In the genomic region with DNA sequence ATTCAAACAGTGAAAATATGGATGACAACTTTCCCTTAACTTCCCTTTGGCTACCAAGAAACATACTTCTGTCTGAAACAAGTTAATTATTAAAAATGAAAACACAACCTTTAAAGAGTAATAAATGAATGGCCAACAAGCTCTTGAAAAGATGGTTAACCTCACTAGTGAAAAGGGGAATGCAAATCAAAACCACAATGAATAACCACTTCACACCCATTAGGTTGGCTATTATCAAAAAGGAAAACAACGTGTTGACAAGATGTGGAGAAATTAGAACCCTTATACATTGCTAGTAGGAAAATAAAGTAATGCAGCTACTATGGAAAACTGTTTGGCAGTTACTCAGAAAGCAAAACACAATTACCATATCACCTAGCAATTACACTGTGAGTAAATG, we compare ENCODE assay signal across 10 cellular contexts. TPM values are rescaled to one million over a fixed set of nuclear protein-coding genes. Genes with fewer than 3 reads are reported as not detected.
DNase-seq lines count a peak whose midpoint lies in the region; ATAC-seq and TF ChIP-seq lines count a peak whose summit lies in the region.
"Had no signal": no experiment of that assay in that cellular context is flagged by ENCODE, and none has a peak within 500 bp of the region (broad histone marks: within the 10 kb centered on the region; RNA-seq: fewer than 3 reads in every experiment).

No MANE protein-coding gene starts in this region.

- H3K9me3 Mint-ChIP-seq in activated CD8-positive, alpha-beta T cell treated with anti-CD3 and anti-CD28 coated beads for 36 hours: peaks cover 9% of the 10 kb centered on the region
- H3K9me3 Mint-ChIP-seq in activated CD8-positive, alpha-beta T cell treated with anti-CD3 and anti-CD28 coated beads, Interleukin-2, amount 10 ng/mL, durations not matched to agents 7 days and 5 days (ENCODE audit: insufficient read depth): peaks cover 7% of the 10 kb centered on the region
- no peaks in the 10 kb centered on the region for H3K9me3 Mint-ChIP-seq in stimulated activated memory B cell treated with anti-CD40 and anti-IgM and Interleukin-4, amounts not matched to agents 10 μg/mL and 1 μg/mL and 100 μg/mL, for 72 hours

- peaks cover 75% of the 10 kb centered on the region for H3K4me1 Mint-ChIP-seq in activated CD8-positive, alpha-beta T cell treated with anti-CD3 and anti-CD28 coated beads for 36 hours (ENCODE audit: low read depth)
- H3K4me1 Mint-ChIP-seq in activated CD8-positive, alpha-beta T cell treated with anti-CD3 and anti-CD28 coated beads, Interleukin-2, amount 10 ng/mL, durations not matched to agents 7 days and 5 days (ENCODE audit: low read depth): peaks cover 43% of the 10 kb centered on the region
- H3K4me1 Mint-ChIP-seq in stimulated activated memory B cell treated with anti-CD40 and anti-IgM and Interleukin-4, amounts not matched to agents 10 μg/mL and 1 μg/mL and 100 μg/mL, for 72 hours: peaks cover 70% of the 10 kb centered on the region

- no peak for TF ChIP-seq EP300 in stomach (IDR thresholded peaks at IDR 0.05)

- 52 to 69% (median 62%) methylated on average over 1 of the region's 1 CpG for WGBS in stomach, 5 donors

- no peaks in the 10 kb centered on the region for H3K27me3 ChIP-seq in stomach

- TF ChIP-seq CTCF in activated CD8-positive, alpha-beta T cell treated with anti-CD3 and anti-CD28 coated beads for 36 hours (IDR thresholded peaks at IDR 0.05): no peak
- TF ChIP-seq CTCF in stomach (IDR thresholded peaks at IDR 0.05): no peak

- H3K27ac ChIP-seq in stomach: no peak overlapping the region

- POLR2A ChIA-PET in activated CD8-positive, alpha-beta T cell treated with anti-CD3 and anti-CD28 coated beads for 36 hours (lab: Charles Lee): interaction anchor here (0.6 kb wide), 1 partner anchor 1304 kb away, joined by 3 read pairs; no protein-coding TSS in a partner anchor
- POLR2A ChIA-PET in activated CD8-positive, alpha-beta T cell treated with anti-CD3 and anti-CD28 coated beads, Interleukin-2, amount 10 ng/mL, durations not matched to agents 7 days and 5 days (lab: Charles Lee): interaction anchor here (0.6 to 0.7 kb wide), 2 partner anchors 15 to 29 kb away, joined by 3 read pairs; no protein-coding TSS in a partner anchor

- no peaks in the 10 kb centered on the region for H3K27me3 Mint-ChIP-seq in activated CD8-positive, alpha-beta T cell treated with anti-CD3 and anti-CD28 coated beads for 36 hours
- no peaks in the 10 kb centered on the region for H3K27me3 Mint-ChIP-seq in activated CD8-positive, alpha-beta T cell treated with anti-CD3 and anti-CD28 coated beads, Interleukin-2, amount 10 ng/mL, durations not matched to agents 7 days and 5 days (ENCODE audit: low read depth)
- no peaks in the 10 kb centered on the region for H3K27me3 Mint-ChIP-seq in stimulated activated memory B cell treated with anti-CD40 and anti-IgM and Interleukin-4, amounts not matched to agents 10 μg/mL and 1 μg/mL and 100 μg/mL, for 72 hours
- H3K27me3 Mint-ChIP-seq: brain had no signal

- intact Hi-C loops in activated CD8-positive, alpha-beta T cell treated with anti-CD3 and anti-CD28 coated beads for 36 hours (cut with micrococcal nuclease): loop anchor here (5.0 kb wide), 1 partner anchor 36 kb away; no protein-coding TSS in a partner anchor
- intact Hi-C loops in stomach (cut with DNase I; ENCODE audit: low total_unique reads): no loop called here

- TF ChIP-seq POLR2A in stomach (IDR thresholded peaks at IDR 0.05): no peak

- no peaks in the 10 kb centered on the region for H3K36me3 ChIP-seq in stomach

- DNase-seq in activated CD8-positive, alpha-beta T cell treated with anti-CD3 and anti-CD28 coated beads for 36 hours: no peak
- DNase-seq in activated CD8-positive, alpha-beta T cell treated with anti-CD3 and anti-CD28 coated beads, Interleukin-2, amount 10 ng/mL, durations not matched to agents 7 days and 5 days: no peak
- DNase-seq in NCI-H1694 treated with DMSO at 0.1 percent for 48 hours (lab: John Stamatoyannopoulos, UW) (no peak), stomach (no peak)
- DNase-seq: ACHN had no signal

- H3K36me3 Mint-ChIP-seq in activated CD8-positive, alpha-beta T cell treated with anti-CD3 and anti-CD28 coated beads for 36 hours (ENCODE audit: low read depth): peaks cover 34% of the 10 kb centered on the region
- H3K36me3 Mint-ChIP-seq in activated CD8-positive, alpha-beta T cell treated with anti-CD3 and anti-CD28 coated beads, Interleukin-2, amount 10 ng/mL, durations not matched to agents 7 days and 5 days (ENCODE audit: low read depth): peaks cover 36% of the 10 kb centered on the region
- H3K36me3 Mint-ChIP-seq in stimulated activated memory B cell treated with anti-CD40 and anti-IgM and Interleukin-4, amounts not matched to agents 10 μg/mL and 1 μg/mL and 100 μg/mL, for 72 hours: peaks cover 17% of the 10 kb centered on the region

- no peaks in the 10 kb centered on the region for H3K9me3 ChIP-seq in stomach

- H3K4me1 ChIP-seq in stomach: peaks cover 0 to 32% (median 3%) of the 10 kb centered on the region in 4 donors

- CTCF ChIA-PET in activated CD8-positive, alpha-beta T cell treated with anti-CD3 and anti-CD28 coated beads for 36 hours (lab: Charles Lee): no interaction called here
- CTCF ChIA-PET in activated CD8-positive, alpha-beta T cell treated with anti-CD3 and anti-CD28 coated beads, Interleukin-2, amount 10 ng/mL, durations not matched to agents 7 days and 5 days (lab: Charles Lee): no interaction called here

- ATAC-seq in activated CD8-positive, alpha-beta T cell treated with anti-CD3 and anti-CD28 coated beads for 36 hours: peak; percentile 51
- ATAC-seq in activated CD8-positive, alpha-beta T cell treated with anti-CD3 and anti-CD28 coated beads, Interleukin-2, amount 10 ng/mL, durations not matched to agents 7 days and 5 days: no peak
- ATAC-seq in HG02623 (IDR thresholded peaks at IDR 0.05; ENCODE audit: unreplicated experiment): peak; percentile 80
- peak; percentile 74 for ATAC-seq in HG03565 (IDR thresholded peaks at IDR 0.05; ENCODE audit: unreplicated experiment)
- ATAC-seq in stimulated activated memory B cell treated with anti-CD40 and anti-IgM and Interleukin-4, amounts not matched to agents 10 μg/mL and 1 μg/mL and 100 μg/mL, for 72 hours: peak; percentile 67
- no peak for ATAC-seq in esophagus mucosa

- H3K4me3 Mint-ChIP-seq in activated CD8-positive, alpha-beta T cell treated with anti-CD3 and anti-CD28 coated beads for 36 hours: no peak overlapping the region
- H3K4me3 Mint-ChIP-seq in activated CD8-positive, alpha-beta T cell treated with anti-CD3 and anti-CD28 coated beads, Interleukin-2, amount 10 ng/mL, durations not matched to agents 7 days and 5 days: no peak overlapping the region
- no peak overlapping the region for H3K4me3 Mint-ChIP-seq in stimulated activated memory B cell treated with anti-CD40 and anti-IgM and Interleukin-4, amounts not matched to agents 10 μg/mL and 1 μg/mL and 100 μg/mL, for 72 hours
- H3K4me3 Mint-ChIP-seq: brain had no signal

- peak overlapping the region; percentile 63 for H3K27ac Mint-ChIP-seq in activated CD8-positive, alpha-beta T cell treated with anti-CD3 and anti-CD28 coated beads for 36 hours
- no peak overlapping the region for H3K27ac Mint-ChIP-seq in activated CD8-positive, alpha-beta T cell treated with anti-CD3 and anti-CD28 coated beads, Interleukin-2, amount 10 ng/mL, durations not matched to agents 7 days and 5 days
- no peak overlapping the region for H3K27ac Mint-ChIP-seq in stimulated activated memory B cell treated with anti-CD40 and anti-IgM and Interleukin-4, amounts not matched to agents 10 μg/mL and 1 μg/mL and 100 μg/mL, for 72 hours
- H3K27ac Mint-ChIP-seq: brain had no signal

- no peak overlapping the region for H3K4me3 ChIP-seq in stomach

RNA-seq across cellular contexts. Expression of a gene that starts 14.1 kb away (rescaled TPM):
- 10 to 100 TPM; 33.8 to 36.9 TPM for total RNA-seq in activated CD8-positive, alpha-beta T cell treated with anti-CD3 and anti-CD28 coated beads for 36 hours
- total RNA-seq in activated CD8-positive, alpha-beta T cell treated with anti-CD3 and anti-CD28 coated beads, Interleukin-2, amount 10 ng/mL, durations not matched to agents 7 days and 5 days: 10 to 100 TPM; 41.7 to 48.3 TPM
- 34.3 TPM for total RNA-seq in esophagus mucosa
- 100 to 1,000 TPM in 1 of 5 donors, 10 to 100 TPM in 4; 37.3 to 127 (median 63.7) TPM for total RNA-seq in stomach
- polyA plus RNA-seq in stomach: 10 to 100 TPM; 36.2 to 48.9 (median 42.7) TPM

Comparison
In these comparisons a context has a peak if more than half of its experiments do, and no peak if none do; other contexts are left out.
1. ATAC-seq: peak in activated CD8-positive, alpha-beta T cell treated with anti-CD3 and anti-CD28 coated beads for 36 hours (single experiment), HG02623 (single experiment), HG03565 (single experiment) and stimulated activated memory B cell treated with anti-CD40 and anti-IgM and Interleukin-4, amounts not matched to agents 10 μg/mL and 1 μg/mL and 100 μg/mL, for 72 hours (single experiment); none in activated CD8-positive, alpha-beta T cell treated with anti-CD3 and anti-CD28 coated beads, Interleukin-2, amount 10 ng/mL, durations not matched to agents 7 days and 5 days (single experiment) and esophagus mucosa (single experiment).